Comparison of ENCODE assay signal across 18 cellular contexts in the genomic region with DNA sequence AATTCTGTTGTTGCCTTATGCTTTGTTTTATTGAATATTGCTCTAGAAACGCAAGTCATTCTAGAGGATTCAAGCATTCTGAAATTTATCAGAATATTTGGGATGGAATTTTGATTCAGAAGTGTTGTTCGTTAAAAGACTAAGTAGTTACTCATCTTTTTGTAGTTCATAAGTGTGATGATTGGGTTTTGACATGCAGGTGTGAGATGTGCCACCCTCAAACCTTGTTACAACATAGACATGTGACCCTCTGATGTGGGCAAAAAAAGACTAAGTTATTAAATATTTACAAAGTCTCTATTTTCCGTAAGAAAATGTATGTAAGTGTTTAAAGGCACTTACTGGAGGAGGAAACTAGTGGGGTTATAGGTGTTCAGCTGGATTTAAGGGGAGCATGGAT. TPM values are rescaled to one million over a fixed set of nuclear protein-coding genes. Genes with fewer than 3 reads are reported as not detected.
DNase-seq lines count a peak whose midpoint lies in the region; ATAC-seq and TF ChIP-seq lines count a peak whose summit lies in the region.
"Had no signal": no experiment of that assay in that cellular context is flagged by ENCODE, and none has a peak within 500 bp of the region (broad histone marks: within the 10 kb centered on the region; RNA-seq: fewer than 3 reads in every experiment).

No MANE protein-coding gene starts in this region.

- H3K9me3 ChIP-seq in SK-N-SH = no peaks in the 10 kb centered on the region
- no peaks in the 10 kb centered on the region for H3K9me3 ChIP-seq in adrenal gland (replicated peaks in 1 of 3)
- H3K9me3 ChIP-seq: mucosa of descending colon had no signal

- no peak for TF ChIP-seq POLR2A in adrenal gland (IDR thresholded peaks at IDR 0.05)

- peaks cover 24% of the 10 kb centered on the region for H3F3A ChIP-seq in SK-N-SH (replicated peaks; ENCODE audit: insufficient read depth)

- peaks cover 2% of the 10 kb centered on the region for H3K27me3 Mint-ChIP-seq in glutamatergic neuron (ENCODE audit: unreplicated experiment)
- no peaks in the 10 kb centered on the region for H3K27me3 Mint-ChIP-seq in stimulated activated naive B cell treated with anti-CD40 and anti-IgM and Interleukin-4, amounts not matched to agents 10 μg/mL and 1 μg/mL and 100 μg/mL, for 72 hours

- no peak overlapping the region for H3K9ac ChIP-seq in SK-N-SH

- H3K27ac ChIP-seq in SK-N-SH (ENCODE audit: low read depth in 2 of 2, low read length in 1 of 2) (peak overlapping the region in 1 of 2 experiments; percentile 77; a peak in 2 of 4 replicates), adrenal gland (peak overlapping the region in 3 of 5 donors; percentile 11 to 68 (median 45))
- H3K27ac ChIP-seq: SK-N-MC had no signal

- TF ChIP-seq EP300 in SK-N-SH (IDR thresholded peaks at IDR 0.05; ENCODE audit: borderline replicate concordance in 1 of 2, low read depth in 1 of 2, low read length in 1 of 2) = no peak

- peaks cover 36% of the 10 kb centered on the region for H3K4me1 Mint-ChIP-seq in glutamatergic neuron (ENCODE audit: low read depth, unreplicated experiment)
- peaks cover 25 to 40% of the 10 kb centered on the region in 2 donors for H3K4me1 Mint-ChIP-seq in stimulated activated naive B cell treated with anti-CD40 and anti-IgM and Interleukin-4, amounts not matched to agents 10 μg/mL and 1 μg/mL and 100 μg/mL, for 72 hours

- H3K4me1 ChIP-seq in SK-N-SH (ENCODE audit: control insufficient read depth in 1 of 2, insufficient read depth in 2 of 2, low read depth in 1 of 2, low read length in 1 of 2) = peaks cover 11 to 33% of the 10 kb centered on the region in 2 experiments; a peak in 3 of 4 replicates
- H3K4me1 ChIP-seq in adrenal gland (replicated peaks in 1 of 2) = peaks cover 24 to 39% of the 10 kb centered on the region in 2 donors

- peaks cover 99% of the 10 kb centered on the region for H3K79me2 ChIP-seq in SK-N-SH (ENCODE audit: insufficient read depth)

- no peaks in the 10 kb centered on the region for H3K27me3 ChIP-seq in SK-N-SH (ENCODE audit: insufficient read depth)
- no peaks in the 10 kb centered on the region for H3K27me3 ChIP-seq in adrenal gland

- peaks cover 97% of the 10 kb centered on the region for H4K20me1 ChIP-seq in SK-N-SH (ENCODE audit: insufficient read depth)

- peaks cover 4% of the 10 kb centered on the region for H3K9me3 Mint-ChIP-seq in glutamatergic neuron (ENCODE audit: unreplicated experiment)
- no peaks in the 10 kb centered on the region for H3K9me3 Mint-ChIP-seq in stimulated activated naive B cell treated with anti-CD40 and anti-IgM and Interleukin-4, amounts not matched to agents 10 μg/mL and 1 μg/mL and 100 μg/mL, for 72 hours

- DNase-seq in SK-N-SH = no peak
- DNase-seq in adrenal gland = no peak
- DNase-seq in glutamatergic neuron = no peak
- DNase-seq in stimulated activated naive B cell treated with anti-CD40 and anti-IgM and Interleukin-4, amounts not matched to agents 10 μg/mL and 1 μg/mL and 100 μg/mL, for 72 hours = no peak
- no peak for DNase-seq in posterior vena cava (ENCODE audit: low spot score)
- DNase-seq in midbrain (lab: John Stamatoyannopoulos, UW) = no peak
- DNase-seq: 8988T; activated CD4-positive, CD25-positive, alpha-beta regulatory T cell; effector CD4-positive, alpha-beta T cell; foreskin melanocyte; islet precursor cell; mucosa of descending colon; NCI-H1105; retina; stimulated activated naive CD4-positive, alpha-beta T cell had no signal

- H3K4me3 ChIP-seq in SK-N-SH (ENCODE audit: low read depth in 2 of 2, low read length in 1 of 2) (no peak overlapping the region), adrenal gland (no peak overlapping the region)
- H3K4me3 ChIP-seq: mucosa of descending colon, SK-N-MC had no signal

- peak overlapping the region; percentile 55 for H3K4me3 Mint-ChIP-seq in glutamatergic neuron (ENCODE audit: unreplicated experiment)
- no peak overlapping the region for H3K4me3 Mint-ChIP-seq in stimulated activated naive B cell treated with anti-CD40 and anti-IgM and Interleukin-4, amounts not matched to agents 10 μg/mL and 1 μg/mL and 100 μg/mL, for 72 hours

- H3K36me3 Mint-ChIP-seq in glutamatergic neuron (ENCODE audit: unreplicated experiment) = no peaks in the 10 kb centered on the region
- peaks cover 24 to 51% of the 10 kb centered on the region in 2 donors for H3K36me3 Mint-ChIP-seq in stimulated activated naive B cell treated with anti-CD40 and anti-IgM and Interleukin-4, amounts not matched to agents 10 μg/mL and 1 μg/mL and 100 μg/mL, for 72 hours

- no peak for TF ChIP-seq CTCF in SK-N-SH (IDR thresholded peaks at IDR 0.05)
- no peak for TF ChIP-seq CTCF in adrenal gland (IDR thresholded peaks at IDR 0.05)
- TF ChIP-seq CTCF in glutamatergic neuron (IDR thresholded peaks at IDR 0.05; ENCODE audit: partially characterized antibody, unreplicated experiment) = no peak

- intact Hi-C loops in adrenal gland (cut with DNase I) (no loop called here), posterior vena cava (cut with DNase I) (loop anchor here in 1 of 2 donors (10.0 kb wide), 1 partner anchor 278 kb away; no protein-coding TSS in a partner anchor)

- H2AFZ ChIP-seq in SK-N-SH (ENCODE audit: low read depth) = no peak overlapping the region

- no peaks in the 10 kb centered on the region for H3K9me2 ChIP-seq in SK-N-SH

- POLR2A ChIA-PET in SK-N-SH (lab: Yijun Ruan, JAX) = no interaction called here

- peak overlapping the region; percentile 9; the same call in 1 of the 2 replicates for H3K4me2 ChIP-seq in SK-N-SH

- no peak for ATAC-seq in SK-N-SH treated with all-trans-retinoic acid at 6 μM for 48 hours
- no peak for ATAC-seq in stimulated activated naive B cell treated with anti-CD40 and anti-IgM and Interleukin-4, amounts not matched to agents 10 μg/mL and 1 μg/mL and 100 μg/mL, for 72 hours (replicated peaks)
- ATAC-seq in GM21529 (IDR thresholded peaks at IDR 0.05; ENCODE audit: unreplicated experiment) = no peak
- ATAC-seq: mucosa of descending colon had no signal

- CTCF ChIA-PET in SK-N-SH (lab: Yijun Ruan, JAX) = interaction anchor here (0.6 to 2.0 kb wide), 5 partner anchors 17 to 306 kb away, joined by 3 to 11 read pairs (median 3); partner anchors contain the start of gene PISD

- WGBS in SK-N-SH (ENCODE audit: low lambda C conversion rate) = 91% methylated on average over 3 of the region's 3 CpGs
- 84 to 88% (median 88%) methylated on average over 3 of the region's 3 CpGs for WGBS in adrenal gland, 4 donors

- H3K36me3 ChIP-seq in SK-N-SH (replicated peaks in 1 of 2; ENCODE audit: control insufficient read depth in 1 of 2, insufficient read depth in 2 of 2, low read length in 1 of 2) = peaks cover 50 to 68% of the 10 kb centered on the region in 2 experiments
- peaks cover 0 to 45% of the 10 kb centered on the region in 2 donors for H3K36me3 ChIP-seq in adrenal gland (replicated peaks in 1 of 2)

- no peak for TF ChIP-seq RAD21 in SK-N-SH (IDR thresholded peaks at IDR 0.05; ENCODE audit: low read length)

- H3K27ac Mint-ChIP-seq in glutamatergic neuron (ENCODE audit: unreplicated experiment) = peak overlapping the region; percentile 17
- H3K27ac Mint-ChIP-seq in stimulated activated naive B cell treated with anti-CD40 and anti-IgM and Interleukin-4, amounts not matched to agents 10 μg/mL and 1 μg/mL and 100 μg/mL, for 72 hours = peak overlapping the region; percentile 14

TF ChIP-seq in SK-N-SH, 30 proteins besides CTCF, POLR2A, EP300 and RAD21 (continues in another document):
- TF ChIP-seq POLR2AphosphoS5 (IDR thresholded peaks at IDR 0.05; ENCODE audit: low read depth, low read length) (no peak), SMC3 (IDR thresholded peaks at IDR 0.05; ENCODE audit: low read depth, low read length) (no peak), IRF3 (IDR thresholded peaks at IDR 0.05; ENCODE audit: low read depth, low read length) (no peak), FOXJ3 (CRISPR knock-in tag; IDR thresholded peaks at IDR 0.05) (no peak), CHD2 (IDR thresholded peaks at IDR 0.05; ENCODE audit: low read length, partially characterized antibody) (no peak), RFX5 (IDR thresholded peaks at IDR 0.05; ENCODE audit: low read length) (no peak)

TF ChIP-seq in SK-N-SH treated with all-trans-retinoic acid at 6 μM for 48 hours, 23 proteins besides CTCF, POLR2A, EP300 and RAD21:
- TF ChIP-seq CSDC2 (CRISPR knock-in tag; IDR thresholded peaks at IDR 0.05) (no peak), BACH2 (CRISPR knock-in tag; IDR thresholded peaks at IDR 0.05; ENCODE audit: borderline replicate concordance) (no peak), ZFP3 (CRISPR knock-in tag; IDR thresholded peaks at IDR 0.05) (no peak), GLIS3 (CRISPR knock-in tag; IDR thresholded peaks at IDR 0.05) (no peak), PPARA (CRISPR knock-in tag; IDR thresholded peaks at IDR 0.05; ENCODE audit: borderline replicate concordance) (no peak), RARB (CRISPR knock-in tag; IDR thresholded peaks at IDR 0.05) (no peak), ZNF70 (CRISPR knock-in tag; IDR thresholded peaks at IDR 0.05) (no peak), CSRNP3 (CRISPR knock-in tag; IDR thresholded peaks at IDR 0.05) (no peak), TOX (CRISPR knock-in tag; IDR thresholded peaks at IDR 0.05; ENCODE audit: borderline replicate concordance) (no peak), ISL1 (CRISPR knock-in tag; IDR thresholded peaks at IDR 0.05) (no peak), ZFP30 (CRISPR knock-in tag; IDR thresholded peaks at IDR 0.05) (no peak)

RNA-seq across cellular contexts. Expression of gene YWHAH, which starts 8.9 kb away (rescaled TPM):
- polyA plus RNA-seq in SK-N-SH (2012; rRNA removed) = 87.4 and 102 TPM in 2 replicates
- 115 and 122 TPM in 2 replicates for polyA plus RNA-seq in SK-N-SH (2012; cell fraction: cytosol; rRNA removed)
- 28.5 and 38.3 TPM in 2 replicates for polyA plus RNA-seq in SK-N-SH (2012; cell fraction: nucleus; rRNA removed)
- total RNA-seq in adrenal gland = 100 to 1,000 TPM in 3 of 8 donors, 10 to 100 TPM in 5; 60.3 to 128 (median 85.1) TPM
- 100 to 1,000 TPM in 1 of 3 donors, 10 to 100 TPM in 2; 50.6 to 116 (median 53.5) TPM for polyA plus RNA-seq in adrenal gland
- 250 TPM for total RNA-seq in glutamatergic neuron (ENCODE audit: unreplicated experiment)
- 100 to 1,000 TPM; 425 to 833 TPM for total RNA-seq in posterior vena cava
